In the genomic region with DNA sequence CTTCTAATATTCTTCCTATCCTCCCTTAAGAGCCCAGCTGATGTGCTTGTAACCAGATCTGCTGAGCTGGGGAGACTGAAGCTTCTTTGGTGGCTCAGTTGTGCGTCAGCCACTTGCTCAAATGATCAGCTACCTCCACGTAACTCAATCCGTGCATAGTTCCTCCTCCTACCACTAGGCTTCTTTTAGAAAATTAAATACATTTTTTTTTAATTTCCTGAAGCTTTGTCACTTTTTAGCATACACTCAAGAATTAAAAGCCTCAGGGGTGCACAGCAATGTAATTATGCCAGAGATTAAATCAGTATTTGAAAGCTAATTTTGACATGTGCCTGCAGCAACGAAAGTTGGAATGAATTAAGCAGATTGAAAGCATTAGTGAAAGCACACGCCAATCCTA, we compare ENCODE assay signal across 1 cellular context.
TF ChIP-seq lines count a peak whose summit lies in the region.

No MANE protein-coding gene starts in this region.

TF ChIP-seq in IMR-90, 13 proteins besides CTCF, POLR2A, EP300 and RAD21 (continued from another document):
- TF ChIP-seq, protein P1, sequence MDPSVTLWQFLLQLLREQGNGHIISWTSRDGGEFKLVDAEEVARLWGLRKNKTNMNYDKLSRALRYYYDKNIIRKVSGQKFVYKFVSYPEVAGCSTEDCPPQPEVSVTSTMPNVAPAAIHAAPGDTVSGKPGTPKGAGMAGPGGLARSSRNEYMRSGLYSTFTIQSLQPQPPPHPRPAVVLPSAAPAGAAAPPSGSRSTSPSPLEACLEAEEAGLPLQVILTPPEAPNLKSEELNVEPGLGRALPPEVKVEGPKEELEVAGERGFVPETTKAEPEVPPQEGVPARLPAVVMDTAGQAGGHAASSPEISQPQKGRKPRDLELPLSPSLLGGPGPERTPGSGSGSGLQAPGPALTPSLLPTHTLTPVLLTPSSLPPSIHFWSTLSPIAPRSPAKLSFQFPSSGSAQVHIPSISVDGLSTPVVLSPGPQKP (IDR thresholded peaks at IDR 0.05; ENCODE audit: borderline replicate concordance, low read depth, low read length) = no peak
- no peak for TF ChIP-seq MXI1 (IDR thresholded peaks at IDR 0.05; ENCODE audit: borderline replicate concordance, low read depth, low read length)
- no peak for TF ChIP-seq RCOR1 (IDR thresholded peaks at IDR 0.05; ENCODE audit: insufficient replicate concordance, low read length)
- no peak for TF ChIP-seq CEBPB (IDR thresholded peaks at IDR 0.05; ENCODE audit: low read depth, low read length)
- TF ChIP-seq MAFK (IDR thresholded peaks at IDR 0.05; ENCODE audit: low read depth, low read length) = no peak
- no peak for TF ChIP-seq BHLHE40 (IDR thresholded peaks at IDR 0.05; ENCODE audit: low read depth, low read length)
- TF ChIP-seq NFE2L2 (IDR thresholded peaks at IDR 0.05; ENCODE audit: low read depth, low read length) = no peak
- TF ChIP-seq MAZ (IDR thresholded peaks at IDR 0.05; ENCODE audit: borderline replicate concordance, low read depth, low read length) = no peak
- TF ChIP-seq FOS (IDR thresholded peaks at IDR 0.05; ENCODE audit: low read depth, low read length) = no peak
- TF ChIP-seq, protein P2, sequence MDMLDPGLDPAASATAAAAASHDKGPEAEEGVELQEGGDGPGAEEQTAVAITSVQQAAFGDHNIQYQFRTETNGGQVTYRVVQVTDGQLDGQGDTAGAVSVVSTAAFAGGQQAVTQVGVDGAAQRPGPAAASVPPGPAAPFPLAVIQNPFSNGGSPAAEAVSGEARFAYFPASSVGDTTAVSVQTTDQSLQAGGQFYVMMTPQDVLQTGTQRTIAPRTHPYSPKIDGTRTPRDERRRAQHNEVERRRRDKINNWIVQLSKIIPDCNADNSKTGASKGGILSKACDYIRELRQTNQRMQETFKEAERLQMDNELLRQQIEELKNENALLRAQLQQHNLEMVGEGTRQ (IDR thresholded peaks at IDR 0.05; ENCODE audit: low read depth, low read length) = no peak
- TF ChIP-seq SMC3 (IDR thresholded peaks at IDR 0.05; ENCODE audit: low read depth, low read length) = no peak
